In genomic region chr6:33824461-33825154, GRCh38 we compare ENCODE assay signal across 1 cellular context.
TF ChIP-seq lines count a peak whose summit lies in the region.

No MANE protein-coding gene starts in this region.

TF ChIP-seq in GM23338, 12 proteins besides CTCF, POLR2A, EP300 and RAD21 (continued from another document):
- TF ChIP-seq REST (IDR thresholded peaks at IDR 0.05; ENCODE audit: unreplicated experiment) (no peak), JUNB (IDR thresholded peaks at IDR 0.05; ENCODE audit: unreplicated experiment) (no peak), ZNF331 (CRISPR knock-in tag; IDR thresholded peaks at IDR 0.05; ENCODE audit: low read depth) (no peak), ZNF462 (CRISPR knock-in tag; IDR thresholded peaks at IDR 0.05) (no peak), CREB1 (CRISPR knock-in tag; IDR thresholded peaks at IDR 0.05; ENCODE audit: low read depth) (no peak), POLR2AphosphoS5 (IDR thresholded peaks at IDR 0.05; ENCODE audit: low read depth) (no peak), EZH2 (IDR thresholded peaks at IDR 0.05; ENCODE audit: low read depth, unreplicated experiment) (no peak), ZNF114 (CRISPR knock-in tag; IDR thresholded peaks at IDR 0.05) (no peak), NANOG (IDR thresholded peaks at IDR 0.05; ENCODE audit: borderline replicate concordance) (no peak)
TF ChIP-seq in GM23338: peak in this region for 0.
